In the genomic region with DNA sequence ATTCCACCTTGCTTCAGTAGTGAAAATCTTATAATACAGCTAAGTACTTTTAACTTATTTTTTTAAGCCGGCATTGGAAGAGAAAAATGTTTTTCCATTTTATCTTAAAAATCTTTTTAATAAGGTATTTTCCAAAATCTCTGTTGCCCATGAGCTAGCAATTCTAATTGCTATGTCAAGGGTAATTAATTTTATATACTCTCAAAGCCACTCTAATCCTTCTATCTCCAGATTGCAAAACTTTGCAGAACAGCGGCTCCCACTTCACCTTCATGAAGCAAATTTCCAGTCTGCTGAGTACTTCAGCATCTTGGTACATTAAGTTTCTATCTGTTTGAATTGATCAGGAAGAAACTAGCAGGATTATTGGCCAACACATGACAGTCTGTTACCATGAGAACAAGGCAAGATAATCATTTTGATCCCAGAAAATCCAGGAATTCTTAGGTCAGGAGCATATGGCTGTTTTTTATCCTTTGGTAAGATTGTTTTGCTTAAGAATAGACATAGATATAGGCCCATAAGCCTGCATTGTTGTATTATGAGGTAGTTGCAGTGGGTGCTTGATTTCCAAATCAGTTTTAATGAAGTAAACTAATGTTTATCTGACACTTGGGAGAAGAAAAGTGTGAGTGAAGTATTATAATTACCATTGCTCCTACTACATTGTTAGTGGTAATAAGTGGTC, we compare ENCODE assay signal across 10 cellular contexts. TPM values are rescaled to one million over a fixed set of nuclear protein-coding genes. Genes with fewer than 3 reads are reported as not detected.
DNase-seq lines count a peak whose midpoint lies in the region; ATAC-seq and TF ChIP-seq lines count a peak whose summit lies in the region.
"Had no signal": no experiment of that assay in that cellular context is flagged by ENCODE, and none has a peak within 500 bp of the region (broad histone marks: within the 10 kb centered on the region; RNA-seq: fewer than 3 reads in every experiment).

No MANE protein-coding gene starts in this region.

- CTCF ChIA-PET in activated CD4-positive, alpha-beta T cell treated with anti-CD3 and anti-CD28 coated beads, Interleukin-2, amount 10 ng/mL, durations not matched to agents 7 days and 5 days (lab: Charles Lee): interaction anchor here (1.2 to 2.0 kb wide), 2 partner anchors 26 to 457 kb away, joined by 3 to 6 read pairs; no protein-coding TSS in a partner anchor

- POLR2A ChIA-PET in activated CD4-positive, alpha-beta T cell treated with anti-CD3 and anti-CD28 coated beads, Interleukin-2, amount 10 ng/mL, durations not matched to agents 7 days and 5 days (lab: Charles Lee): interaction anchor here (0.7 kb wide), 1 partner anchor 422 kb away, joined by 3 read pairs; no protein-coding TSS in a partner anchor

- H3K27ac Mint-ChIP-seq in activated CD4-positive, alpha-beta T cell treated with anti-CD3 and anti-CD28 coated beads, Interleukin-2, amount 10 ng/mL, durations not matched to agents 7 days and 5 days: peak overlapping the region; percentile 31
- H3K27ac Mint-ChIP-seq in stimulated activated naive CD8-positive, alpha-beta T cell treated with anti-CD3 and anti-CD28 coated beads, Interleukin-15, amount 100 ng/mL, for 72 hours: no peak overlapping the region

- peaks cover 100% of the 10 kb centered on the region for H3K79me2 ChIP-seq in SU-DHL-6 (ENCODE audit: insufficient read depth, low read length)

- TF ChIP-seq POLR2A in heart left ventricle (IDR thresholded peaks at IDR 0.05): no peak

- WGBS in heart left ventricle, 4 donors: 72 to 82% (median 74%) methylated on average over 2 of the region's 2 CpGs

- peaks cover 29% of the 10 kb centered on the region; the same call in 1 of the 2 replicates for H3F3A ChIP-seq in SU-DHL-6 (ENCODE audit: insufficient read depth)

- no peak overlapping the region for H3K27ac ChIP-seq in SU-DHL-6 (ENCODE audit: low read depth, low read length)
- H3K27ac ChIP-seq in heart left ventricle: peak overlapping the region in 11 of 12 donors; percentile 29 to 75 (median 54)
- H3K27ac ChIP-seq: C4-2B, SJSA1 had no signal

- H3K4me1 Mint-ChIP-seq in activated CD4-positive, alpha-beta T cell treated with anti-CD3 and anti-CD28 coated beads, Interleukin-2, amount 10 ng/mL, durations not matched to agents 7 days and 5 days: peaks cover 80% of the 10 kb centered on the region
- peaks cover 65% of the 10 kb centered on the region for H3K4me1 Mint-ChIP-seq in stimulated activated naive CD8-positive, alpha-beta T cell treated with anti-CD3 and anti-CD28 coated beads, Interleukin-15, amount 100 ng/mL, for 72 hours

- no peaks in the 10 kb centered on the region for H3K9me3 Mint-ChIP-seq in activated CD4-positive, alpha-beta T cell treated with anti-CD3 and anti-CD28 coated beads, Interleukin-2, amount 10 ng/mL, durations not matched to agents 7 days and 5 days
- H3K9me3 Mint-ChIP-seq in stimulated activated naive CD8-positive, alpha-beta T cell treated with anti-CD3 and anti-CD28 coated beads, Interleukin-15, amount 100 ng/mL, for 72 hours: no peaks in the 10 kb centered on the region

- H3K4me3 Mint-ChIP-seq in activated CD4-positive, alpha-beta T cell treated with anti-CD3 and anti-CD28 coated beads, Interleukin-2, amount 10 ng/mL, durations not matched to agents 7 days and 5 days: peak overlapping the region; percentile 34
- H3K4me3 Mint-ChIP-seq in stimulated activated naive CD8-positive, alpha-beta T cell treated with anti-CD3 and anti-CD28 coated beads, Interleukin-15, amount 100 ng/mL, for 72 hours: peak overlapping the region; percentile 14 to 19

- H3K4me3 ChIP-seq in SU-DHL-6 (ENCODE audit: insufficient read depth, low read length, poor library complexity, severe bottlenecking) (no peak overlapping the region), heart left ventricle (peak overlapping the region in 4 of 12 donors; percentile 10 to 24 (median 15))
- H3K4me3 ChIP-seq: SJSA1 had no signal

- H2AFZ ChIP-seq in SU-DHL-6 (ENCODE audit: low read depth, low read length, severe bottlenecking): no peak overlapping the region

- H4K20me1 ChIP-seq in SU-DHL-6 (ENCODE audit: low read depth, low read length): peaks cover 95% of the 10 kb centered on the region

- peaks cover 71% of the 10 kb centered on the region for H3K36me3 ChIP-seq in SU-DHL-6 (ENCODE audit: low read length)
- peaks cover 0 to 31% (median 20%) of the 10 kb centered on the region in 9 donors for H3K36me3 ChIP-seq in heart left ventricle

- no peaks in the 10 kb centered on the region for H3K27me3 Mint-ChIP-seq in activated CD4-positive, alpha-beta T cell treated with anti-CD3 and anti-CD28 coated beads, Interleukin-2, amount 10 ng/mL, durations not matched to agents 7 days and 5 days
- H3K27me3 Mint-ChIP-seq in stimulated activated naive CD8-positive, alpha-beta T cell treated with anti-CD3 and anti-CD28 coated beads, Interleukin-15, amount 100 ng/mL, for 72 hours: no peaks in the 10 kb centered on the region

- no peak for TF ChIP-seq CTCF in SU-DHL-6 (IDR thresholded peaks at IDR 0.05; ENCODE audit: insufficient read depth, low read length, poor library complexity, severe bottlenecking)
- TF ChIP-seq CTCF in heart left ventricle (IDR thresholded peaks at IDR 0.05): no peak

- ATAC-seq in heart left ventricle (no peak), GM21737 (IDR thresholded peaks at IDR 0.05; ENCODE audit: unreplicated experiment) (no peak)
- ATAC-seq in stimulated activated naive CD8-positive, alpha-beta T cell treated with anti-CD3 and anti-CD28 coated beads, Interleukin-15, amount 100 ng/mL, for 72 hours: no peak

- intact Hi-C loops in heart left ventricle (cut with DNase I): no loop called here

- H3K9me3 ChIP-seq in SU-DHL-6 (ENCODE audit: insufficient read depth, low read length) (no peaks in the 10 kb centered on the region), heart left ventricle (no peaks in the 10 kb centered on the region)
- H3K9me3 ChIP-seq: SJSA1 had no signal

- H3K27me3 ChIP-seq in SU-DHL-6 (ENCODE audit: low read length) (no peaks in the 10 kb centered on the region), heart left ventricle (no peaks in the 10 kb centered on the region)
- H3K27me3 ChIP-seq: SJSA1 had no signal

- peak overlapping the region; percentile 96 for H3K4me2 ChIP-seq in SU-DHL-6 (ENCODE audit: low read depth, low read length, poor library complexity, severe bottlenecking)

- DNase-seq in activated CD4-positive, alpha-beta T cell treated with anti-CD3 and anti-CD28 coated beads, Interleukin-2, amount 10 ng/mL, durations not matched to agents 7 days and 5 days: no peak
- no peak for DNase-seq in activated CD4-positive, alpha-beta T cell treated with anti-CD3 and anti-CD28 coated beads for 4 hours
- no peak for DNase-seq in heart left ventricle
- DNase-seq in stimulated activated naive CD8-positive, alpha-beta T cell treated with anti-CD3 and anti-CD28 coated beads, Interleukin-15, amount 100 ng/mL, for 72 hours: no peak
- DNase-seq in ecto neural progenitor cell (ENCODE audit: low spot score): no peak
- DNase-seq in A172 (ENCODE audit: low spot score): no peak

- H3K36me3 Mint-ChIP-seq in activated CD4-positive, alpha-beta T cell treated with anti-CD3 and anti-CD28 coated beads, Interleukin-2, amount 10 ng/mL, durations not matched to agents 7 days and 5 days (ENCODE audit: low read depth): peaks cover 79% of the 10 kb centered on the region

- H3K9ac ChIP-seq in SU-DHL-6 (ENCODE audit: low read length): no peak overlapping the region

- H3K4me1 ChIP-seq in heart left ventricle: peaks cover 6 to 97% (median 76%) of the 10 kb centered on the region in 12 donors

- no peaks in the 10 kb centered on the region for H3K9me2 ChIP-seq in SU-DHL-6 (replicated peaks; ENCODE audit: insufficient read depth, low read length)

RNA-seq across cellular contexts. Expression of a gene that starts 6.0 kb away (rescaled TPM):
- total RNA-seq in activated CD4-positive, alpha-beta T cell treated with anti-CD3 and anti-CD28 coated beads, Interleukin-2, amount 10 ng/mL, durations not matched to agents 7 days and 5 days: 10 to 100 TPM; 58.0 to 66.0 TPM
- total RNA-seq in heart left ventricle: 10 to 100 TPM; 17.8 to 46.8 (median 33.8) TPM
- 10 to 100 TPM; 12.8 to 36.7 TPM for polyA plus RNA-seq in heart left ventricle
- 17.9 and 20.0 TPM in 2 replicates for total RNA-seq in A172 (2014; rRNA removed; shearing (Covaris generic))
